ENCODE assay signal across 7 cellular contexts in genomic region chr2:195575879-195576391, GRCh38.
DNase-seq lines count a peak whose midpoint lies in the region; ATAC-seq and TF ChIP-seq lines count a peak whose summit lies in the region.

No MANE protein-coding gene starts in this region.

- no peak for TF ChIP-seq CTCF in foreskin fibroblast (IDR thresholded peaks at IDR 0.05; ENCODE audit: low read depth, low read length)

- no peak overlapping the region for H3K4me3 ChIP-seq in foreskin fibroblast (ENCODE audit: low read depth in 1 of 2, low read length in 2 of 2)

- DNase-seq in G401 (ENCODE audit: low spot score), result peak; percentile 13
- DNase-seq in SW480 (ENCODE audit: low spot score), result peak; percentile 52
- peak; percentile 63 to 85 for DNase-seq in foreskin fibroblast
- peak; percentile 30 for DNase-seq in stimulated activated naive CD8-positive, alpha-beta T cell treated with anti-CD3 and anti-CD28 coated beads, Interleukin-15, Interleukin-2, amounts not matched to agents 100 U/mL and 50 U/mL, for 24 hours
- no peak for DNase-seq in NCI-H2196 treated with DMSO at 0.1 percent for 48 hours (lab: John Stamatoyannopoulos, UW; ENCODE audit: unreplicated experiment)

- ATAC-seq in GM19452 (IDR thresholded peaks at IDR 0.05; ENCODE audit: unreplicated experiment), result peak; percentile 66
- peak; percentile 59 for ATAC-seq in HG03460 (IDR thresholded peaks at IDR 0.05; ENCODE audit: unreplicated experiment)
- peak; percentile 66 for ATAC-seq in stimulated activated naive CD8-positive, alpha-beta T cell treated with anti-CD3 and anti-CD28 coated beads, Interleukin-15, Interleukin-2, amounts not matched to agents 100 U/mL and 50 U/mL, for 24 hours

- in situ Hi-C loops in G401 (cut with HindIII; ENCODE audit: low sequenced_read_pairs), result no loop called here
